ENCODE assay signal across 1 cellular context in genomic region chr19:14843169-14843568, GRCh38.
TF ChIP-seq lines count a peak whose summit lies in the region.

No MANE protein-coding gene starts in this region.

TF ChIP-seq in HepG2, 621 proteins besides CTCF, POLR2A, EP300 and RAD21:
- TF ChIP-seq ATF7 (IDR thresholded peaks at IDR 0.05), result peak; percentile 97
- no peak for TF ChIP-seq ATF7 (CRISPR knock-in tag; IDR thresholded peaks at IDR 0.05)
- peak; percentile 92 for TF ChIP-seq CREB1 (IDR thresholded peaks at IDR 0.05)
- no peak for TF ChIP-seq CREB1 (CRISPR knock-in tag; IDR thresholded peaks at IDR 0.05)
- TF ChIP-seq ZNF562 (CRISPR knock-in tag; IDR thresholded peaks at IDR 0.05; ENCODE audit: borderline replicate concordance), result no peak
- TF ChIP-seq ZNF274 (CRISPR knock-in tag; IDR thresholded peaks at IDR 0.05), result no peak
- TF ChIP-seq MIER2 (CRISPR knock-in tag; IDR thresholded peaks at IDR 0.05), result no peak
- no peak for TF ChIP-seq TFDP1 (CRISPR knock-in tag; IDR thresholded peaks at IDR 0.05; ENCODE audit: borderline replicate concordance)
- TF ChIP-seq FOXC1 (CRISPR knock-in tag; IDR thresholded peaks at IDR 0.05; ENCODE audit: borderline replicate concordance), result no peak
